ENCODE assay signal across 27 cellular contexts in the genomic region with DNA sequence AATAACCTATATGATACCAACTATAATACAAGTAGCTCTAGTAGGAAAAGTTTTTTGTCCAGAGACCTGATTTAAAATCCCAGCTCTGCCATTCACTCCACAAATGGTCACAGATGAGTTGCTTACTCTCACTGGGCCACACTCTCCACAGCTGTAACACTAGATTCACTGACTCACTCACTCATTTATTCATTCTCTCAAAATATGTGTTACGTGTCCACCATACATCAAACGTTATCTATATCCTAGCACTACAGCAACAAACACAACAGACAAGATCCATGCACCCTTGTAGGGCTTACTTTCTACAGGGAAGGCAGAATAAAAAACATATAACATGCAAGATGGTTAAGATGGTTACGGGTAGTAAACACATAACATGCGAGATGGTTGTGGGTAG.
"Had no signal": no experiment of that assay in that cellular context is flagged by ENCODE, and none has a peak within 500 bp of the region (broad histone marks: within the 10 kb centered on the region; RNA-seq: fewer than 3 reads in every experiment).

No MANE protein-coding gene starts in this region.

- H3K27ac Mint-ChIP-seq: endodermal cell, progenitor cell of endocrine pancreas had no signal

- H3K4me1 ChIP-seq: colonic mucosa had no signal

- H3K36me3 Mint-ChIP-seq: natural killer cell had no signal

- H3K4me3 Mint-ChIP-seq: endodermal cell; mesothelial cell of epicardium; natural killer cell; neural crest cell; stimulated activated naive B cell treated with anti-CD40 and anti-IgM and Interleukin-4, amounts not matched to agents 10 μg/mL and 1 μg/mL and 100 μg/mL, for 72 hours; stimulated activated naive CD8-positive, alpha-beta T cell treated with anti-CD3 and anti-CD28 coated beads, Interleukin-15, amount 100 ng/mL, for 72 hours had no signal

- H3K27ac ChIP-seq: colonic mucosa, pancreas, right lobe of liver, spleen, testis, tibial nerve had no signal

- H3K9me3 ChIP-seq: colonic mucosa, pancreas, right lobe of liver, spleen, testis, tibial nerve, upper lobe of right lung, vagina had no signal

- DNase-seq: colonic mucosa; effector CD4-positive, alpha-beta T cell; erythroblast; foreskin melanocyte; head of caudate nucleus; hippocampal formation; left colon; left ventricle myocardium superior; natural killer cell; nucleus accumbens; pancreas; right lobe of liver; spleen; stimulated activated CD4-positive, alpha-beta T cell treated with anti-CD3 and anti-CD28 coated beads, Interleukin-15, amount 100 ng/mL, for 24 hours; stimulated activated CD4-positive, alpha-beta T cell treated with anti-CD3 and anti-CD28 coated beads, Interleukin-1b, Interleukin-23, amount 100 ng/mL, for 48 hours; stimulated activated CD4-positive, alpha-beta T cell treated with anti-CD3 and anti-CD28 coated beads, Interleukin-4, amount 100 ng/mL, for 24 hours; stimulated activated naive B cell treated with anti-CD40 and anti-IgM and Interleukin-4, amounts not matched to agents 10 μg/mL and 1 μg/mL and 100 μg/mL, for 72 hours; stimulated activated naive CD8-positive, alpha-beta T cell treated with anti-CD3 and anti-CD28 coated beads, Interleukin-15, amount 100 ng/mL, for 72 hours; testis; upper lobe of right lung had no signal

- ATAC-seq: left colon; natural killer cell; stimulated activated naive B cell treated with anti-CD40 and anti-IgM and Interleukin-4, amounts not matched to agents 10 μg/mL and 1 μg/mL and 100 μg/mL, for 72 hours; stimulated activated naive CD8-positive, alpha-beta T cell treated with anti-CD3 and anti-CD28 coated beads, Interleukin-15, amount 100 ng/mL, for 72 hours had no signal

- H3K9me3 Mint-ChIP-seq: mesothelial cell of epicardium; natural killer cell; neural crest cell; stimulated activated naive B cell treated with anti-CD40 and anti-IgM and Interleukin-4, amounts not matched to agents 10 μg/mL and 1 μg/mL and 100 μg/mL, for 72 hours had no signal

- H3K4me1 Mint-ChIP-seq: endodermal cell; neural crest cell; stimulated activated naive CD8-positive, alpha-beta T cell treated with anti-CD3 and anti-CD28 coated beads, Interleukin-15, amount 100 ng/mL, for 72 hours had no signal

- H3K4me3 ChIP-seq: colonic mucosa, lung, pancreas, right lobe of liver, spleen, testis, tibial nerve, upper lobe of right lung, vagina had no signal

- H3K27me3 Mint-ChIP-seq: progenitor cell of endocrine pancreas; stimulated activated naive B cell treated with anti-CD40 and anti-IgM and Interleukin-4, amounts not matched to agents 10 μg/mL and 1 μg/mL and 100 μg/mL, for 72 hours; stimulated activated naive CD8-positive, alpha-beta T cell treated with anti-CD3 and anti-CD28 coated beads, Interleukin-15, amount 100 ng/mL, for 72 hours had no signal

- H3K36me3 ChIP-seq: colonic mucosa, upper lobe of right lung had no signal

- H3K27me3 ChIP-seq: colonic mucosa, pancreas, right lobe of liver, spleen, testis, tibial nerve, upper lobe of right lung, vagina had no signal
